8 cellular contexts compared by ENCODE assay signal in genomic region chr6:27807415-27808241, GRCh38.
DNase-seq lines count a peak whose midpoint lies in the region; ATAC-seq and TF ChIP-seq lines count a peak whose summit lies in the region.
"Not testable (repeated sequence)": the region's sequence is repeated elsewhere in the genome, so short reads cannot be mapped to it uniquely, and the experiment has no call there.

No MANE protein-coding gene starts in this region.

- CTCF ChIA-PET in activated CD4-positive, alpha-beta T cell treated with anti-CD3 and anti-CD28 coated beads for 36 hours (lab: Charles Lee), result interaction anchor here (0.6 to 6.3 kb wide), 10 partner anchors 12 to 1544 kb away, joined by 3 to 53 read pairs (median 4); a partner anchor contains a TSS

- not testable (repeated sequence) for TF ChIP-seq CTCF in colonic mucosa (IDR thresholded peaks at IDR 0.05); kidney epithelial cell (IDR thresholded peaks at IDR 0.05; ENCODE audit: insufficient read depth, low read length, poor library complexity, severe bottlenecking)

- H3K36me3 Mint-ChIP-seq in activated CD4-positive, alpha-beta T cell treated with anti-CD3 and anti-CD28 coated beads for 36 hours (ENCODE audit: low read depth), result not testable (repeated sequence)

- H3K4me1 ChIP-seq in colonic mucosa, result not testable (repeated sequence)

- H3K4me3 Mint-ChIP-seq in activated CD4-positive, alpha-beta T cell treated with anti-CD3 and anti-CD28 coated beads for 36 hours, result peak overlapping the region; percentile 77

- H3K9me3 ChIP-seq in colonic mucosa, result not testable (repeated sequence)

- H3K27me3 Mint-ChIP-seq in activated CD4-positive, alpha-beta T cell treated with anti-CD3 and anti-CD28 coated beads for 36 hours, result not testable (repeated sequence)

- DNase-seq in CD1c-positive myeloid dendritic cell (ENCODE audit: extremely low spot score), result peak; percentile 96
- peak; percentile 96 for DNase-seq in NCI-H526 treated with DMSO at 0.1 percent for 48 hours (lab: John Stamatoyannopoulos, UW)
- DNase-seq in activated CD4-positive, alpha-beta T cell treated with anti-CD3 and anti-CD28 coated beads for 36 hours, result peak; percentile 83
- peak; percentile 84 for DNase-seq in colonic mucosa
- DNase-seq in kidney epithelial cell (ENCODE audit: low read depth), result peak; percentile 85
- DNase-seq in stimulated activated CD4-positive, alpha-beta T cell treated with anti-CD3 and anti-CD28 coated beads, Interleukin-12 subunit alpha, Interleukin-12 subunit beta, amount 100 ng/mL, for 4 hours, result peak; percentile 38

- H3K4me1 Mint-ChIP-seq in activated CD4-positive, alpha-beta T cell treated with anti-CD3 and anti-CD28 coated beads for 36 hours, result peaks cover 33% of the 10 kb centered on the region

- H3K4me3 ChIP-seq in colonic mucosa (peak overlapping the region; percentile 58), kidney epithelial cell (ENCODE audit: low read depth, low read length) (peak overlapping the region; percentile 47)

- H3K27ac ChIP-seq in colonic mucosa, result peak overlapping the region; percentile 96

- not testable (repeated sequence) for H3K36me3 ChIP-seq in colonic mucosa; kidney epithelial cell (ENCODE audit: control insufficient read depth, insufficient read depth, low read length)

- not testable (repeated sequence) for H3K27me3 ChIP-seq in colonic mucosa; kidney epithelial cell (ENCODE audit: control insufficient read depth, insufficient read depth, low read length)

- H3K9ac ChIP-seq in colonic mucosa (ENCODE audit: low read depth in 2 of 2, low read length in 2 of 2), result peak overlapping the region; percentile 38 to 90

- peak overlapping the region; percentile 93 for H3K27ac Mint-ChIP-seq in activated CD4-positive, alpha-beta T cell treated with anti-CD3 and anti-CD28 coated beads for 36 hours

- intact Hi-C loops in activated CD4-positive, alpha-beta T cell treated with anti-CD3 and anti-CD28 coated beads for 36 hours (cut with DNase I, micrococcal nuclease), result loop anchor here (1.0 to 5.0 kb wide), 6 partner anchors 54 to 1535 kb away; a partner anchor contains a TSS
- intact Hi-C loops in colonic mucosa (cut with DNase I), result not testable (repeated sequence)

- H3K9me3 Mint-ChIP-seq in activated CD4-positive, alpha-beta T cell treated with anti-CD3 and anti-CD28 coated beads for 36 hours (ENCODE audit: low read depth), result not testable (repeated sequence)

- POLR2A ChIA-PET in activated CD4-positive, alpha-beta T cell treated with anti-CD3 and anti-CD28 coated beads for 36 hours (lab: Charles Lee), result interaction anchor here (0.6 to 10.5 kb wide), 25 partner anchors 11 to 1788 kb away, joined by 3 to 202 read pairs (median 4); partner anchors contain the start of gene ZNF184

- ATAC-seq in GM19397 (IDR thresholded peaks at IDR 0.05; ENCODE audit: unreplicated experiment) (peak; percentile 61), HG03457 (IDR thresholded peaks at IDR 0.05; ENCODE audit: unreplicated experiment) (peak; percentile 51)
- peak; percentile 69 for ATAC-seq in activated CD4-positive, alpha-beta T cell treated with anti-CD3 and anti-CD28 coated beads for 36 hours

Comparison
In these comparisons a context has a peak if more than half of its experiments do, and no peak if none do; other contexts are left out.
1. Peak in every context shown above with its lines: DNase-seq, ATAC-seq, H3K4me3 ChIP-seq and H3K27ac ChIP-seq.
2. DNase-seq: peak in every context shown above with its lines; median percentile 96 in CD1c-positive myeloid dendritic cell; 96 in NCI-H526 treated with DMSO at 0.1 percent for 48 hours; 85 in kidney epithelial cell; 84 in colonic mucosa; 83 in activated CD4-positive, alpha-beta T cell treated with anti-CD3 and anti-CD28 coated beads for 36 hours; 38 in stimulated activated CD4-positive, alpha-beta T cell treated with anti-CD3 and anti-CD28 coated beads, Interleukin-12 subunit alpha, Interleukin-12 subunit beta, amount 100 ng/mL, for 4 hours.